In the genomic region with DNA sequence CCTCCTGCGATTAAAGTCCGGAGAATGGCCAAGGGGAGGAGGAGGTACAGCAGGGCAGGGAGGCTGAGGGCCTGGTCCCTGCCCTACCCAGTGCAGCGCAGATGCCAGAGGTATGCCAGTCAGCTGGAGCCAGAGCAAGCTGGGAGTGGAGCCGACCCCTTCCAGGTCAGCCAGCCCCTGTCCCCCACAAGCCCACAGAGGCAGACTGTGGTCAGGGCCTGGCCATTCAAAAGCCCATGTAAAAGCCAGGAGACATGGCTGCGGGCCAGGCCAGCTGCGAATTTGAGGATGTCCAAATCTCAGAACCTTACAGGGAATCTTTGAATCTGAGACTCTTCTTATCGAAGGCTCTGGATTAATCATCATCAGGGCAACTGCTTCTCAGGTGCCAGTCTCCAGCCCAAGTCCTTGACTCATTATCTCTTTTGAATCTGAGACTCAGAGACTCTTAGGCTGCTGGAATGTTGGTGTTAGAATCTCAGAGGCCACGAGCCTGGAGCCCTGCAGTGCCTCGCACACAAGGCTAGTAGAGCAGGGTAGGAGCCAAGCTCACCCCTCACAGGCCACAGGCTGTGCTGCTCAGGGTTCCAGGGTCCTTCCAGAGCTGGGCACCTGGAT, we compare ENCODE assay signal across 8 cellular contexts. TPM values are rescaled to one million over a fixed set of nuclear protein-coding genes. Genes with fewer than 3 reads are reported as not detected.
DNase-seq lines count a peak whose midpoint lies in the region; ATAC-seq and TF ChIP-seq lines count a peak whose summit lies in the region.

No MANE protein-coding gene starts in this region.

- H3K27me3 ChIP-seq in A673 (replicated peaks; ENCODE audit: insufficient read depth, low read depth, low read length, poor library complexity) (no peaks in the 10 kb centered on the region), esophagus (ENCODE audit: control insufficient read depth in 1 of 2, insufficient read depth in 2 of 2, low read length in 2 of 2) (no peaks in the 10 kb centered on the region), muscle layer of duodenum (ENCODE audit: low read depth, low read length) (no peaks in the 10 kb centered on the region)

- 20 to 37% methylated on average over 7 to 9 of the region's 9 CpGs for WGBS in esophagus, 2 donors

- CTCF ChIA-PET in A673 (lab: Charles Lee): interaction anchor here (1.4 kb wide), 1 partner anchor 13 kb away, joined by 3 read pairs; no protein-coding TSS in a partner anchor

- no peaks in the 10 kb centered on the region for H3K36me3 ChIP-seq in A673 (ENCODE audit: insufficient read depth, low read length, poor library complexity, severe bottlenecking)
- no peaks in the 10 kb centered on the region for H3K36me3 ChIP-seq in esophagus (ENCODE audit: control insufficient read depth in 2 of 2, insufficient read depth in 2 of 2, low read length in 1 of 2)
- no peaks in the 10 kb centered on the region for H3K36me3 ChIP-seq in muscle layer of duodenum (ENCODE audit: control insufficient read depth in 1 of 2, insufficient read depth in 2 of 2, low read length in 2 of 2)

- TF ChIP-seq CTCF in A673 (conservative IDR thresholded peaks at IDR 0.05; ENCODE audit: low read depth, low read length): no peak

- H3K4me1 ChIP-seq in A673 (ENCODE audit: insufficient read depth, low read length, poor library complexity, severe bottlenecking) (peaks cover 44% of the 10 kb centered on the region), esophagus (ENCODE audit: control insufficient read depth in 2 of 2, insufficient read depth in 2 of 2, low read length in 1 of 2) (peaks cover 3 to 8% of the 10 kb centered on the region in 2 donors), muscle layer of duodenum (ENCODE audit: control insufficient read depth in 1 of 2, insufficient read depth in 2 of 2, low read length in 2 of 2) (peaks cover 5 to 35% of the 10 kb centered on the region in 2 donors)

- H3K4me3 ChIP-seq in A673 (ENCODE audit: low read depth, low read length, poor library complexity, severe bottlenecking) (peak overlapping the region; percentile 34), esophagus (ENCODE audit: low read depth in 1 of 2, low read length in 2 of 2) (peak overlapping the region; percentile 20 to 50), muscle layer of duodenum (ENCODE audit: low read depth in 1 of 2, low read length in 2 of 2) (peak overlapping the region; percentile 56 to 70)

- POLR2A ChIA-PET in A673 (lab: Charles Lee; ENCODE audit: low non-redundant PET): no interaction called here

- no peaks in the 10 kb centered on the region for H3K36me3 Mint-ChIP-seq in activated naive CD4-positive, alpha-beta T cell treated with anti-CD3 and anti-CD28 coated beads, Interleukin-2, amount 50 U/mL, for 72 hours

- H3K27ac ChIP-seq in A673 (ENCODE audit: low read depth, low read length, poor library complexity, severe bottlenecking) (peak overlapping the region; percentile 60), esophagus (ENCODE audit: low read depth in 2 of 2, low read length in 1 of 2) (peak overlapping the region; percentile 49 to 53), muscle layer of duodenum (ENCODE audit: low read length) (peak overlapping the region; percentile 77)

- no peaks in the 10 kb centered on the region for H3K9me3 ChIP-seq in A673 (ENCODE audit: low read depth, low read length, poor library complexity, severe bottlenecking)
- H3K9me3 ChIP-seq in esophagus (ENCODE audit: control insufficient read depth in 2 of 2, insufficient read depth in 1 of 2, low read depth in 1 of 2, low read length in 1 of 2): no peaks in the 10 kb centered on the region
- no peaks in the 10 kb centered on the region for H3K9me3 ChIP-seq in muscle layer of duodenum (ENCODE audit: control insufficient read depth in 1 of 2, low read length in 2 of 2)

- peak overlapping the region in 1 of 2 donors; percentile 75 for H3K27ac Mint-ChIP-seq in activated naive CD4-positive, alpha-beta T cell treated with anti-CD3 and anti-CD28 coated beads, Interleukin-2, amount 50 U/mL, for 72 hours

- DNase-seq in A673 (ENCODE audit: low spot score) (no peak), OCI-M1 (lab: John Stamatoyannopoulos, UW) (peak; percentile 45), activated T-cell treated with anti-CD3 and anti-CD28 coated beads for 4 hours (no peak), MV-4-11 (lab: John Stamatoyannopoulos, UW) (no peak)
- no peak for DNase-seq in activated naive CD4-positive, alpha-beta T cell treated with anti-CD3 and anti-CD28 coated beads, Interleukin-2, amount 50 U/mL, for 72 hours (ENCODE audit: low spot score in 2 of 2)

- intact Hi-C loops in A673 (cut with micrococcal nuclease; ENCODE audit: unreplicated experiment): no loop called here

- ATAC-seq in activated naive CD4-positive, alpha-beta T cell treated with anti-CD3 and anti-CD28 coated beads, Interleukin-2, amount 50 U/mL, for 72 hours: no peak
- ATAC-seq in GM21786 (IDR thresholded peaks at IDR 0.05; ENCODE audit: unreplicated experiment): no peak

- no TSS peak for BruUV-seq in A673 (replicated peaks; lab: Mats Ljungman, UMichigan)

- no peaks in the 10 kb centered on the region for H3K9me3 Mint-ChIP-seq in activated naive CD4-positive, alpha-beta T cell treated with anti-CD3 and anti-CD28 coated beads, Interleukin-2, amount 50 U/mL, for 72 hours

RNA-seq across cellular contexts. Expression of a gene that starts 0.6 kb away (rescaled TPM):
- total RNA-seq in A673 (2021): 8.1 and 8.9 TPM in 2 replicates
- polyA plus RNA-seq in esophagus: 10 to 100 TPM in 1 of 2 donors, 1 to 10 TPM in 1; 7.6 to 11.6 TPM
- total RNA-seq in activated naive CD4-positive, alpha-beta T cell treated with anti-CD3 and anti-CD28 coated beads, Interleukin-2, amount 50 U/mL, for 72 hours: under 1 TPM in 1 of 2 donors, not detected in 1; 0.58 TPM

RNA-seq across cellular contexts. Expression of a gene that starts 55.8 kb away (rescaled TPM):
- total RNA-seq in A673 (2021): 177 and 178 TPM in 2 replicates
- polyA plus RNA-seq in esophagus: 10 to 100 TPM; 37.1 to 42.6 TPM
- 100 to 1,000 TPM; 101 to 110 TPM for total RNA-seq in activated naive CD4-positive, alpha-beta T cell treated with anti-CD3 and anti-CD28 coated beads, Interleukin-2, amount 50 U/mL, for 72 hours
